Comparison of ENCODE assay signal across 10 cellular contexts in the genomic region with DNA sequence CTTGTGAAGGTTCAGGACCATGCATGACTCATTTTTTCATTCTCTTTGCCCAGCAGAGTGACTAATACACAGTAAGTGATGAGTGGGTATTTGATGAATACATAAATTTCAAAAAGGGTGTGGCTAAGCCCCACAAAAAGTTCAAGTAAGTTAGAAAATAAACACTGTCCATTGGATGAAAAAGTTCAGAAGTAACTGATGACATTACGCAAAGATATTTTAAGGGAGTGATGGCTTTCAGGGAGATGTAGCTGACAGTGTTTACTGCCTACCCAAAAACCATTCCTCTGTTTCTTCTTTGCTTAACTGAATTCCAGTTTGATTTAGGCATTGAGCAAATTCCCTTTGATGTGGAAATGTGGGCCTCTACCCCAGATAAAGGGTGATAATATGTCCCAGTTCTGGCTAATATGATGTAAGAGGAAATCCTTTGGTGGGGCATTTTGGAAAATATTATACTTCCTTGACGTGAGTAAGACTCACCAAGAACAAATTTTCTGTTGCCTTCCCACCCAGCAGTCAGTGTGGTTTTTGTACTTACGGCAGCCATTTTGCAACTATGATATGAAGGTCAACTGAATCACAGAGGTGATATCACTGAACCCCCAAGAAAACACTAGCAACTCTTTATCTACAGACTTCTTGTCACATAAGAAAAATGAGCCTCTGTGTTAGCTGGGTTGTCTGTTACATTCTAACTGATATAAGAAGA.
DNase-seq lines count a peak whose midpoint lies in the region; ATAC-seq and TF ChIP-seq lines count a peak whose summit lies in the region.
"Had no signal": no experiment of that assay in that cellular context is flagged by ENCODE, and none has a peak within 500 bp of the region (broad histone marks: within the 10 kb centered on the region; RNA-seq: fewer than 3 reads in every experiment).

No MANE protein-coding gene starts in this region.

- H3K36me3 ChIP-seq in HAP-1 (replicated peaks), result no peaks in the 10 kb centered on the region
- H3K36me3 ChIP-seq: transverse colon had no signal

- no peaks in the 10 kb centered on the region for H3K36me3 Mint-ChIP-seq in stimulated activated memory B cell treated with anti-CD40 and anti-IgM and Interleukin-4, amounts not matched to agents 10 μg/mL and 1 μg/mL and 100 μg/mL, for 72 hours

- no peaks in the 10 kb centered on the region for H3K9me3 Mint-ChIP-seq in stimulated activated memory B cell treated with anti-CD40 and anti-IgM and Interleukin-4, amounts not matched to agents 10 μg/mL and 1 μg/mL and 100 μg/mL, for 72 hours

- no peak for ATAC-seq in stimulated activated memory B cell treated with anti-CD40 and anti-IgM and Interleukin-4, amounts not matched to agents 10 μg/mL and 1 μg/mL and 100 μg/mL, for 72 hours
- no peak for ATAC-seq in GM21367 (IDR thresholded peaks at IDR 0.05; ENCODE audit: unreplicated experiment)

- peak; percentile 74 for DNase-seq in activated effector memory CD4-positive, alpha-beta T cell treated with anti-CD3 and anti-CD28 coated beads, Interleukin-2, amount 50 U/mL, for 16 hours
- no peak for DNase-seq in activated effector memory CD4-positive, alpha-beta T cell treated with Interleukin-2 at 50 U/mL for 16 hours
- peak; percentile 53 to 63 for DNase-seq in activated CD4-positive, alpha-beta T cell treated with anti-CD3 and anti-CD28 coated beads for 4 hours
- peak; percentile 3 to 45 for DNase-seq in erythroblast (lab: John Stamatoyannopoulos, UW)
- DNase-seq in HAP-1 (ENCODE audit: low spot score in 2 of 2), result no peak
- DNase-seq in SKM-1 (lab: John Stamatoyannopoulos, UW; ENCODE audit: unreplicated experiment), result no peak
- DNase-seq: NCI-H1694 treated with DMSO at 0.1 percent for 48 hours, transverse colon had no signal

- H3K27me3 ChIP-seq in HAP-1 (ENCODE audit: low read depth), result no peaks in the 10 kb centered on the region

- H3K4me3 ChIP-seq in HAP-1, result no peak overlapping the region
- H3K4me3 ChIP-seq: transverse colon had no signal

- peak overlapping the region; percentile 33 for H3K27ac Mint-ChIP-seq in stimulated activated memory B cell treated with anti-CD40 and anti-IgM and Interleukin-4, amounts not matched to agents 10 μg/mL and 1 μg/mL and 100 μg/mL, for 72 hours

- H3K27me3 Mint-ChIP-seq in stimulated activated memory B cell treated with anti-CD40 and anti-IgM and Interleukin-4, amounts not matched to agents 10 μg/mL and 1 μg/mL and 100 μg/mL, for 72 hours, result no peaks in the 10 kb centered on the region

- H3K4me3 Mint-ChIP-seq in stimulated activated memory B cell treated with anti-CD40 and anti-IgM and Interleukin-4, amounts not matched to agents 10 μg/mL and 1 μg/mL and 100 μg/mL, for 72 hours, result no peak overlapping the region

- no peaks in the 10 kb centered on the region for H3K9me3 ChIP-seq in HAP-1
- H3K9me3 ChIP-seq: transverse colon had no signal

- peak; percentile 12 for TF ChIP-seq POLR2A in erythroblast (IDR thresholded peaks at IDR 0.05; ENCODE audit: low read length)

- peaks cover 7% of the 10 kb centered on the region; the same call in 1 of the 2 replicates for H3K4me1 ChIP-seq in HAP-1

- H3K4me1 Mint-ChIP-seq in stimulated activated memory B cell treated with anti-CD40 and anti-IgM and Interleukin-4, amounts not matched to agents 10 μg/mL and 1 μg/mL and 100 μg/mL, for 72 hours, result peaks cover 20% of the 10 kb centered on the region

- in situ Hi-C loops in HAP-1 (cut with MboI; ENCODE audit: low sequenced_read_pairs), result no loop called here

Comparison
In these comparisons a context has a peak if more than half of its experiments do, and no peak if none do; other contexts are left out.
1. DNase-seq: peak in activated effector memory CD4-positive, alpha-beta T cell treated with anti-CD3 and anti-CD28 coated beads, Interleukin-2, amount 50 U/mL, for 16 hours (single experiment), activated CD4-positive, alpha-beta T cell treated with anti-CD3 and anti-CD28 coated beads for 4 hours (2 of 2) and erythroblast (2 of 2); none in activated effector memory CD4-positive, alpha-beta T cell treated with Interleukin-2 at 50 U/mL for 16 hours (single experiment), HAP-1 (0 of 2) and SKM-1 (single experiment).